Comparison of ENCODE assay signal across 10 cellular contexts in the genomic region with DNA sequence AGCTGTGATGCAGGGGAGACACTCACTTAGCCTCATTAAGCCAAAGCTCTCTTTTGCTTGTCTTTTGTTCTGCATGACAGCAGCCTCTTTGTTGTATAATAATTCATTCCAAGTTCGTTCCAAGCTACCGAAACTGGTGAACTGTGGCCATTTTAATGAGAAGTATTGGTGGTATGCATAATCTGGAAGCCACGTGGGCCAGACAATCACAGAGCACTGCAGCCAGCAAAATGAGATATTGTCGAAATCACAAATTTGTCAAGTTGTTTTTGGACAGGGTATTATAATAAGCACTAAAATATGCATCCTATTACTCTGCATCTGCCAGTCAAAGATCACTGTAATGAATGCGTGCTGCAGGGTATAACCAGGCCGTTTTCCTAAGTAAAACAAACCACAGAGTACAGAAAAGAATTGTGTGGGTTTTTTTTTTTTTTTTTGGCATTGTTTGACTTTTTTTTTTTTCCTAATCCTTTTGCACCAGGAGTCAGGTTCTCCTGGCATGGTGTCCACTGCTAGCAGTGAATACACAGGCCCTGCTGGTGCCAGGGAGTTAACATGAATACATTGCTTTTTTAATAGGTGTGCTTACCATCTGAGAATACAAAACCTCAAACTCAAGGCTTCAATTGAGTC.
DNase-seq lines count a peak whose midpoint lies in the region; ATAC-seq and TF ChIP-seq lines count a peak whose summit lies in the region.
"Had no signal": no experiment of that assay in that cellular context is flagged by ENCODE, and none has a peak within 500 bp of the region (broad histone marks: within the 10 kb centered on the region; RNA-seq: fewer than 3 reads in every experiment).

No MANE protein-coding gene starts in this region.

- TF ChIP-seq CTCF in fibroblast of the aortic adventitia (IDR thresholded peaks at IDR 0.05; ENCODE audit: insufficient read depth, low read length), result no peak

- H3K4me1 ChIP-seq in HAP-1, result no peaks in the 10 kb centered on the region

- H3K9me3 ChIP-seq in HAP-1, result no peaks in the 10 kb centered on the region

- no peaks in the 10 kb centered on the region for H3K36me3 ChIP-seq in HAP-1 (replicated peaks)

- DNase-seq in HAP-1 (ENCODE audit: low spot score in 2 of 2) (peak; percentile 47 to 71), fibroblast of the aortic adventitia (ENCODE audit: low read depth) (peak; percentile 97), putamen (ENCODE audit: low spot score) (peak; percentile 95), SK-N-DZ (ENCODE audit: low spot score) (no peak)
- DNase-seq in activated CD4-positive, alpha-beta T cell treated with anti-CD3 and anti-CD28 coated beads, Interleukin-2, amount 50 U/mL, for 48 hours, result no peak
- DNase-seq: activated CD4-positive, alpha-beta T cell treated with anti-CD3 and anti-CD28 coated beads for 4 hours had no signal

- peak; percentile 90 for ATAC-seq in SK-N-SH treated with all-trans-retinoic acid at 6 μM for 48 hours
- no peak for ATAC-seq in GM21526 (IDR thresholded peaks at IDR 0.05; ENCODE audit: low FRiP score, unreplicated experiment)
- ATAC-seq in HG03460 (IDR thresholded peaks at IDR 0.05; ENCODE audit: unreplicated experiment), result no peak

- peaks cover 18% of the 10 kb centered on the region for H3K27me3 ChIP-seq in HAP-1 (ENCODE audit: low read depth)

- H3K4me3 ChIP-seq in HAP-1, result no peak overlapping the region
- no peak overlapping the region for H3K4me3 ChIP-seq in fibroblast of the aortic adventitia (ENCODE audit: low read depth, low read length)
- H3K4me3 ChIP-seq: skin epidermis had no signal

- in situ Hi-C loops in HAP-1 (cut with MboI; ENCODE audit: low sequenced_read_pairs), result no loop called here

TF ChIP-seq in SK-N-SH treated with all-trans-retinoic acid at 6 μM for 48 hours, 23 proteins besides CTCF, POLR2A, EP300 and RAD21:
- TF ChIP-seq ISL1 (CRISPR knock-in tag; IDR thresholded peaks at IDR 0.05), result peak; percentile 37; the same call in 1 of the 2 replicates
- no peak for TF ChIP-seq SNAI2 (CRISPR knock-in tag; IDR thresholded peaks at IDR 0.05)
- TF ChIP-seq TCF4 (CRISPR knock-in tag; IDR thresholded peaks at IDR 0.05; ENCODE audit: borderline replicate concordance), result no peak
TF ChIP-seq in SK-N-SH treated with all-trans-retinoic acid at 6 μM for 48 hours: peak in this region for 1.

Comparison
In these comparisons a context has a peak if more than half of its experiments do, and no peak if none do; other contexts are left out.
1. DNase-seq: peak in HAP-1 (2 of 2), fibroblast of the aortic adventitia (single experiment) and putamen (single experiment); none in SK-N-DZ (single experiment) and activated CD4-positive, alpha-beta T cell treated with anti-CD3 and anti-CD28 coated beads, Interleukin-2, amount 50 U/mL, for 48 hours (0 of 2).